In genomic region chr4:175657571-175657970, GRCh38 we compare ENCODE assay signal across 11 cellular contexts.
"Had no signal": no experiment of that assay in that cellular context is flagged by ENCODE, and none has a peak within 500 bp of the region (broad histone marks: within the 10 kb centered on the region; RNA-seq: fewer than 3 reads in every experiment).

No MANE protein-coding gene starts in this region.

- H2AFZ ChIP-seq: hepatocyte had no signal

- H3K27ac ChIP-seq: hepatocyte, thyroid gland, uterus, WERI-Rb-1 had no signal

- H3K4me1 ChIP-seq: thyroid gland, uterus had no signal

- H3K36me3 ChIP-seq: thyroid gland, uterus, WERI-Rb-1 had no signal

- H3K9me3 ChIP-seq: thyroid gland, uterus had no signal

- H3K79me2 ChIP-seq: hepatocyte had no signal

- H3K4me3 ChIP-seq: hepatocyte, thyroid gland, uterus had no signal

- H3K27me3 ChIP-seq: hepatocyte, thyroid gland, uterus had no signal

- ATAC-seq: activated CD4-positive, alpha-beta T cell treated with anti-CD3 and anti-CD28 coated beads for 36 hours; activated T-cell treated with anti-CD3 and anti-CD28 coated beads, Interleukin-2, amount 50 U/mL, for 72 hours had no signal

- DNase-seq: activated CD4-positive, alpha-beta memory T cell treated with anti-CD3 and anti-CD28 coated beads, Interleukin-2, amount 10 ng/mL, durations not matched to agents 7 days and 5 days; activated CD4-positive, alpha-beta T cell treated with anti-CD3 and anti-CD28 coated beads for 36 hours; activated T-cell treated with anti-CD3 and anti-CD28 coated beads, Interleukin-2, amount 50 U/mL, for 72 hours; cortex of kidney; effector CD8-positive, alpha-beta T cell; kidney glomerular epithelial cell; small intestine; thyroid gland; uterus; WERI-Rb-1 had no signal

- H3K4me2 ChIP-seq: hepatocyte had no signal
